In genomic region chr17:62614142-62614541, GRCh38 we compare ENCODE assay signal across 16 cellular contexts. TPM values are rescaled to one million over a fixed set of nuclear protein-coding genes. Genes with fewer than 3 reads are reported as not detected.
DNase-seq lines count a peak whose midpoint lies in the region; ATAC-seq and TF ChIP-seq lines count a peak whose summit lies in the region.
"Had no signal": no experiment of that assay in that cellular context is flagged by ENCODE, and none has a peak within 500 bp of the region (broad histone marks: within the 10 kb centered on the region; RNA-seq: fewer than 3 reads in every experiment).

No MANE protein-coding gene starts in this region.

- H3K9me3 Mint-ChIP-seq in CD14-positive monocyte, result no peaks in the 10 kb centered on the region
- no peaks in the 10 kb centered on the region for H3K9me3 Mint-ChIP-seq in nephron
- H3K9me3 Mint-ChIP-seq in activated T-helper 1 cell treated with anti-CD3 and anti-CD28 coated beads, Interleukin-12 subunit alpha, Interleukin-12 subunit beta, Interleukin-2, Interleukin-4 antibody, amounts not matched to agents 30 ng/mL and 10 ng/mL and 1 ng/mL, durations not matched to agents 14 hours and 24 hours and 36 hours, result no peaks in the 10 kb centered on the region
- H3K9me3 Mint-ChIP-seq: activated T-helper 2 cell treated with anti-CD3 and anti-CD28 coated beads, Interferon-gamma antibody, Interleukin-2, Interleukin-4, amounts not matched to agents 10 μg/mL and 5 μg/mL and 100 μg/mL, durations not matched to agents 14 hours and 24 hours and 36 hours had no signal

- H3K4me1 Mint-ChIP-seq in CD14-positive monocyte (peaks cover 19% of the 10 kb centered on the region), nephron (peaks cover 54% of the 10 kb centered on the region)
- no peaks in the 10 kb centered on the region for H3K4me1 Mint-ChIP-seq in activated T-helper 1 cell treated with anti-CD3 and anti-CD28 coated beads, Interleukin-12 subunit alpha, Interleukin-12 subunit beta, Interleukin-2, Interleukin-4 antibody, amounts not matched to agents 30 ng/mL and 10 ng/mL and 1 ng/mL, durations not matched to agents 14 hours and 24 hours and 36 hours (ENCODE audit: low read depth)

- ATAC-seq in GM19324 (IDR thresholded peaks at IDR 0.05; ENCODE audit: low FRiP score, unreplicated experiment) (no peak), HG02798 (IDR thresholded peaks at IDR 0.05; ENCODE audit: poor library complexity, unreplicated experiment) (no peak), HG03342 (IDR thresholded peaks at IDR 0.05; ENCODE audit: unreplicated experiment) (no peak)
- ATAC-seq: right lobe of liver had no signal

- H3K27me3 Mint-ChIP-seq in CD14-positive monocyte (ENCODE audit: low read depth in 3 of 3) (peaks cover 0 to 2% (median 0%) of the 10 kb centered on the region in 3 donors), nephron (ENCODE audit: low read depth) (no peaks in the 10 kb centered on the region)
- no peaks in the 10 kb centered on the region for H3K27me3 Mint-ChIP-seq in activated T-helper 1 cell treated with anti-CD3 and anti-CD28 coated beads, Interleukin-12 subunit alpha, Interleukin-12 subunit beta, Interleukin-2, Interleukin-4 antibody, amounts not matched to agents 30 ng/mL and 10 ng/mL and 1 ng/mL, durations not matched to agents 14 hours and 24 hours and 36 hours (ENCODE audit: insufficient read depth)

- peaks cover 67 to 86% of the 10 kb centered on the region in 2 donors for H3K36me3 Mint-ChIP-seq in CD14-positive monocyte
- H3K36me3 Mint-ChIP-seq in nephron (ENCODE audit: low read depth), result peaks cover 48% of the 10 kb centered on the region
- peaks cover 31% of the 10 kb centered on the region for H3K36me3 Mint-ChIP-seq in activated T-helper 1 cell treated with anti-CD3 and anti-CD28 coated beads, Interleukin-12 subunit alpha, Interleukin-12 subunit beta, Interleukin-2, Interleukin-4 antibody, amounts not matched to agents 30 ng/mL and 10 ng/mL and 1 ng/mL, durations not matched to agents 14 hours and 24 hours and 36 hours (ENCODE audit: low read depth)

- intact Hi-C loops in CD14-positive monocyte (cut with micrococcal nuclease), result no loop called here
- intact Hi-C loops in activated T-helper 1 cell treated with anti-CD3 and anti-CD28 coated beads, Interleukin-12 subunit alpha, Interleukin-12 subunit beta, Interleukin-2, Interleukin-4 antibody, amounts not matched to agents 30 ng/mL and 10 ng/mL and 1 ng/mL, durations not matched to agents 14 hours and 24 hours and 36 hours (cut with micrococcal nuclease), result no loop called here

- DNase-seq in CD14-positive monocyte (ENCODE audit: low spot score) (no peak), NCI-H2171 treated with DMSO at 0.1 percent for 48 hours (lab: John Stamatoyannopoulos, UW) (peak; percentile 76), dedifferentiated amniotic fluid mesenchymal stem cell (ENCODE audit: extremely low spot score) (peak; percentile 93)
- no peak for DNase-seq in activated T-helper 1 cell treated with anti-CD3 and anti-CD28 coated beads, Interleukin-12 subunit alpha, Interleukin-12 subunit beta, Interleukin-2, Interleukin-4 antibody, amounts not matched to agents 30 ng/mL and 10 ng/mL and 1 ng/mL, durations not matched to agents 14 hours and 24 hours and 36 hours (ENCODE audit: low spot score)
- DNase-seq: activated CD4-positive, alpha-beta T cell treated with anti-CD3 and anti-CD28 coated beads for 4 hours; COR-L47; hippocampal formation; MV-4-11; NCI-H526; upper lobe of left lung had no signal

- peak overlapping the region in 4 of 7 donors; percentile 7 to 52 (median 27) for H3K27ac Mint-ChIP-seq in CD14-positive monocyte
- H3K27ac Mint-ChIP-seq in nephron, result peak overlapping the region; percentile 71 to 88 (median 87)
- H3K27ac Mint-ChIP-seq in activated T-helper 1 cell treated with anti-CD3 and anti-CD28 coated beads, Interleukin-12 subunit alpha, Interleukin-12 subunit beta, Interleukin-2, Interleukin-4 antibody, amounts not matched to agents 30 ng/mL and 10 ng/mL and 1 ng/mL, durations not matched to agents 14 hours and 24 hours and 36 hours, result no peak overlapping the region
- H3K27ac Mint-ChIP-seq: activated T-helper 2 cell treated with anti-CD3 and anti-CD28 coated beads, Interferon-gamma antibody, Interleukin-2, Interleukin-4, amounts not matched to agents 10 μg/mL and 5 μg/mL and 100 μg/mL, durations not matched to agents 14 hours and 24 hours and 36 hours had no signal

- H3K4me3 Mint-ChIP-seq in CD14-positive monocyte (no peak overlapping the region), nephron (peak overlapping the region in 2 of 3 experiments; percentile 32 to 57)
- H3K4me3 Mint-ChIP-seq in activated T-helper 1 cell treated with anti-CD3 and anti-CD28 coated beads, Interleukin-12 subunit alpha, Interleukin-12 subunit beta, Interleukin-2, Interleukin-4 antibody, amounts not matched to agents 30 ng/mL and 10 ng/mL and 1 ng/mL, durations not matched to agents 14 hours and 24 hours and 36 hours, result no peak overlapping the region

- TF ChIP-seq CTCF in CD14-positive monocyte (IDR thresholded peaks at IDR 0.05), result no peak
- TF ChIP-seq CTCF in nephron (IDR thresholded peaks at IDR 0.05; ENCODE audit: unreplicated experiment in 3 of 3), result no peak

RNA-seq across cellular contexts. Expression of gene MRC2, which starts 13.3 kb away (rescaled TPM):
- polyA plus RNA-seq in CD14-positive monocyte, result not detected
- total RNA-seq in activated T-helper 1 cell treated with anti-CD3 and anti-CD28 coated beads, Interleukin-12 subunit alpha, Interleukin-12 subunit beta, Interleukin-2, Interleukin-4 antibody, amounts not matched to agents 30 ng/mL and 10 ng/mL and 1 ng/mL, durations not matched to agents 14 hours and 24 hours and 36 hours, result 1.6 TPM in 2 replicates

Comparison
In these comparisons a context has a peak if more than half of its experiments do, and no peak if none do; other contexts are left out.
1. DNase-seq: peak in NCI-H2171 treated with DMSO at 0.1 percent for 48 hours (single experiment) and dedifferentiated amniotic fluid mesenchymal stem cell (single experiment); none in CD14-positive monocyte (single experiment) and activated T-helper 1 cell treated with anti-CD3 and anti-CD28 coated beads, Interleukin-12 subunit alpha, Interleukin-12 subunit beta, Interleukin-2, Interleukin-4 antibody, amounts not matched to agents 30 ng/mL and 10 ng/mL and 1 ng/mL, durations not matched to agents 14 hours and 24 hours and 36 hours (single experiment).
2. H3K4me3 Mint-ChIP-seq: peak in nephron (2 of 3); none in CD14-positive monocyte (0 of 2) and activated T-helper 1 cell treated with anti-CD3 and anti-CD28 coated beads, Interleukin-12 subunit alpha, Interleukin-12 subunit beta, Interleukin-2, Interleukin-4 antibody, amounts not matched to agents 30 ng/mL and 10 ng/mL and 1 ng/mL, durations not matched to agents 14 hours and 24 hours and 36 hours (single experiment).